In genomic region chr2:10304458-10305253, GRCh38 we compare ENCODE assay signal across 1 cellular context.
TF ChIP-seq lines count a peak whose summit lies in the region.

No MANE protein-coding gene starts in this region.

TF ChIP-seq in HepG2, 621 proteins besides CTCF, POLR2A, EP300 and RAD21 (continued from another document):
- TF ChIP-seq HBP1 (CRISPR knock-in tag; IDR thresholded peaks at IDR 0.05; ENCODE audit: low read depth) (no peak), PHF8 (CRISPR knock-in tag; IDR thresholded peaks at IDR 0.05) (no peak), ZNF205 (CRISPR knock-in tag; IDR thresholded peaks at IDR 0.05) (no peak), ZSCAN30 (CRISPR knock-in tag; IDR thresholded peaks at IDR 0.05) (no peak), HNRNPL (IDR thresholded peaks at IDR 0.05; ENCODE audit: low read depth, low read length) (no peak), JUND (CRISPR knock-in tag; IDR thresholded peaks at IDR 0.05) (no peak), ZKSCAN8 (CRISPR knock-in tag; IDR thresholded peaks at IDR 0.05; ENCODE audit: borderline replicate concordance) (no peak), SYNCRIP (IDR thresholded peaks at IDR 0.05; ENCODE audit: insufficient read depth, low read depth, low read length) (no peak), ZNF10 (CRISPR knock-in tag; IDR thresholded peaks at IDR 0.05; ENCODE audit: borderline replicate concordance, low read depth) (no peak)
TF ChIP-seq in HepG2: peak in this region for 7.
